Comparison of ENCODE assay signal across 9 cellular contexts in genomic region chr11:67581469-67581868, GRCh38. TPM values are rescaled to one million over a fixed set of nuclear protein-coding genes. Genes with fewer than 3 reads are reported as not detected.
DNase-seq lines count a peak whose midpoint lies in the region; ATAC-seq and TF ChIP-seq lines count a peak whose summit lies in the region.
"Had no signal": no experiment of that assay in that cellular context is flagged by ENCODE, and none has a peak within 500 bp of the region (broad histone marks: within the 10 kb centered on the region; RNA-seq: fewer than 3 reads in every experiment).

No MANE protein-coding gene starts in this region.

- no peak overlapping the region for H3K27ac Mint-ChIP-seq in activated naive CD4-positive, alpha-beta T cell treated with anti-CD3 and anti-CD28 coated beads, Interleukin-2, amount 10 ng/mL, durations not matched to agents 7 days and 5 days
- no peak overlapping the region for H3K27ac Mint-ChIP-seq in activated CD8-positive, alpha-beta T cell treated with anti-CD3 and anti-CD28 coated beads for 36 hours

- no peak for DNase-seq in activated naive CD4-positive, alpha-beta T cell treated with anti-CD3 and anti-CD28 coated beads, Interleukin-2, amount 10 ng/mL, durations not matched to agents 7 days and 5 days
- DNase-seq in activated naive CD4-positive, alpha-beta T cell treated with Interleukin-2 at 50 U/mL for 16 hours: no peak
- DNase-seq in iPS DF 19.7 (ENCODE audit: low read depth, low spot score): peak; percentile 42
- DNase-seq in vagina (ENCODE audit: extremely low spot score in 2 of 2): no peak
- no peak for DNase-seq in GM19238 (ENCODE audit: insufficient read length, low spot score)
- DNase-seq in activated CD8-positive, alpha-beta T cell treated with anti-CD3 and anti-CD28 coated beads for 36 hours: no peak
- DNase-seq: NCI-H2081 treated with DMSO at 0.1 percent for 48 hours; SIG-M5; stimulated activated naive CD4-positive, alpha-beta T cell had no signal

- peaks cover 46% of the 10 kb centered on the region for H3K4me1 Mint-ChIP-seq in activated naive CD4-positive, alpha-beta T cell treated with anti-CD3 and anti-CD28 coated beads, Interleukin-2, amount 10 ng/mL, durations not matched to agents 7 days and 5 days
- peaks cover 37% of the 10 kb centered on the region for H3K4me1 Mint-ChIP-seq in activated CD8-positive, alpha-beta T cell treated with anti-CD3 and anti-CD28 coated beads for 36 hours (ENCODE audit: low read depth)

- intact Hi-C loops in vagina (cut with DNase I): no loop called here
- intact Hi-C loops in activated CD8-positive, alpha-beta T cell treated with anti-CD3 and anti-CD28 coated beads for 36 hours (cut with micrococcal nuclease): no loop called here

- peak overlapping the region; percentile 21 for H3K4me3 Mint-ChIP-seq in activated naive CD4-positive, alpha-beta T cell treated with anti-CD3 and anti-CD28 coated beads, Interleukin-2, amount 10 ng/mL, durations not matched to agents 7 days and 5 days
- H3K4me3 Mint-ChIP-seq in activated CD8-positive, alpha-beta T cell treated with anti-CD3 and anti-CD28 coated beads for 36 hours: no peak overlapping the region

- CTCF ChIA-PET in activated naive CD4-positive, alpha-beta T cell treated with anti-CD3 and anti-CD28 coated beads, Interleukin-2, amount 10 ng/mL, durations not matched to agents 7 days and 5 days (lab: Charles Lee): no interaction called here
- CTCF ChIA-PET in activated CD8-positive, alpha-beta T cell treated with anti-CD3 and anti-CD28 coated beads for 36 hours (lab: Charles Lee): interaction anchor here (2.2 to 3.6 kb wide), 2 partner anchors 8 to 33 kb away, joined by 12 to 18 read pairs; no protein-coding TSS in a partner anchor

- H3K36me3 Mint-ChIP-seq in activated naive CD4-positive, alpha-beta T cell treated with anti-CD3 and anti-CD28 coated beads, Interleukin-2, amount 10 ng/mL, durations not matched to agents 7 days and 5 days: peaks cover 10% of the 10 kb centered on the region
- H3K36me3 Mint-ChIP-seq in activated CD8-positive, alpha-beta T cell treated with anti-CD3 and anti-CD28 coated beads for 36 hours (ENCODE audit: low read depth): peaks cover 23% of the 10 kb centered on the region

- no peak for ATAC-seq in activated CD8-positive, alpha-beta T cell treated with anti-CD3 and anti-CD28 coated beads for 36 hours

- H3K4me3 ChIP-seq in vagina: no peak overlapping the region

- H3K9me3 Mint-ChIP-seq in activated naive CD4-positive, alpha-beta T cell treated with anti-CD3 and anti-CD28 coated beads, Interleukin-2, amount 10 ng/mL, durations not matched to agents 7 days and 5 days: no peaks in the 10 kb centered on the region
- no peaks in the 10 kb centered on the region for H3K9me3 Mint-ChIP-seq in activated CD8-positive, alpha-beta T cell treated with anti-CD3 and anti-CD28 coated beads for 36 hours

- POLR2A ChIA-PET in activated CD8-positive, alpha-beta T cell treated with anti-CD3 and anti-CD28 coated beads for 36 hours (lab: Charles Lee): interaction anchor here (2.5 kb wide), 1 partner anchor 96 kb away, joined by 8 read pairs; no protein-coding TSS in a partner anchor

- H3K36me3 ChIP-seq in vagina: peaks cover 0 to 16% of the 10 kb centered on the region in 2 donors

- no peak for TF ChIP-seq CTCF in vagina (IDR thresholded peaks at IDR 0.05)
- no peak for TF ChIP-seq CTCF in activated CD8-positive, alpha-beta T cell treated with anti-CD3 and anti-CD28 coated beads for 36 hours (IDR thresholded peaks at IDR 0.05)

- H3K9me3 ChIP-seq in vagina: no peaks in the 10 kb centered on the region

- H3K4me1 ChIP-seq in vagina: peaks cover 32% of the 10 kb centered on the region

- peak overlapping the region; percentile 99 for H3K27ac ChIP-seq in vagina

- H3K27me3 Mint-ChIP-seq in activated naive CD4-positive, alpha-beta T cell treated with anti-CD3 and anti-CD28 coated beads, Interleukin-2, amount 10 ng/mL, durations not matched to agents 7 days and 5 days: peaks cover 59% of the 10 kb centered on the region
- H3K27me3 Mint-ChIP-seq in activated CD8-positive, alpha-beta T cell treated with anti-CD3 and anti-CD28 coated beads for 36 hours: peaks cover 7% of the 10 kb centered on the region

- no peaks in the 10 kb centered on the region for H3K27me3 ChIP-seq in vagina

- TF ChIP-seq POLR2A in vagina (IDR thresholded peaks at IDR 0.05): no peak

RNA-seq across cellular contexts. Expression of gene GSTP1, which starts 2.1 kb away (rescaled TPM):
- total RNA-seq in vagina: 2,739 TPM
- total RNA-seq in activated CD8-positive, alpha-beta T cell treated with anti-CD3 and anti-CD28 coated beads for 36 hours: 100 to 1,000 TPM; 467 to 472 TPM

RNA-seq across cellular contexts. Expression of gene NDUFV1, which starts 25.3 kb away (rescaled TPM):
- 254 TPM for total RNA-seq in vagina
- 100 to 1,000 TPM; 315 to 317 TPM for total RNA-seq in activated CD8-positive, alpha-beta T cell treated with anti-CD3 and anti-CD28 coated beads for 36 hours

RNA-seq across cellular contexts. Expression of gene NUDT8, which starts 48.3 kb away (rescaled TPM):
- total RNA-seq in vagina: 23.8 TPM
- 10 to 100 TPM; 35.5 to 39.5 TPM for total RNA-seq in activated CD8-positive, alpha-beta T cell treated with anti-CD3 and anti-CD28 coated beads for 36 hours

RNA-seq across cellular contexts. Expression of gene TBX10, which starts 58.1 kb away (rescaled TPM):
- not detected for total RNA-seq in vagina
- total RNA-seq in activated CD8-positive, alpha-beta T cell treated with anti-CD3 and anti-CD28 coated beads for 36 hours: not detected

RNA-seq across cellular contexts. Expression of gene CABP2, which starts 58.2 kb away (rescaled TPM):
- not detected for total RNA-seq in vagina
- not detected for total RNA-seq in activated CD8-positive, alpha-beta T cell treated with anti-CD3 and anti-CD28 coated beads for 36 hours
